In the genomic region with DNA sequence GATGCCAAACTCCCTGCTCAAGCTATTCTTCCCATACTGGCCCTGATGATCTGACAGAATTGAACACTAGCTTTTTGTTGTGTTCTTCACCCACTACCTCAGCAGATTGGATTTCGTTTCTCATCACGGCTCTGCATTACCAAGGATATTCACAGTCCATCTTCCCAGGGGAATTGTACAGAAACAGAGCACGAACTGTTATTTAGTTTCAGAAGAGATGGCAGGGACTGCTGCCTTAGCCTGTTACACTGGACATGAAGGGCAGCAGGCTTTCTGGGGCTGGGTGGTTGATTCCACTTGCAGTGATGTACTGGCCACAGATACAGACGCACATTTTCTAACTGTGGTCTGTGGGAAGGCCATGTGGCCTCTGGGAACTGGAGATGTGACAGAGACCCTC, we compare ENCODE assay signal across 9 cellular contexts.
DNase-seq lines count a peak whose midpoint lies in the region; ATAC-seq and TF ChIP-seq lines count a peak whose summit lies in the region.
"Had no signal": no experiment of that assay in that cellular context is flagged by ENCODE, and none has a peak within 500 bp of the region (broad histone marks: within the 10 kb centered on the region; RNA-seq: fewer than 3 reads in every experiment).

No MANE protein-coding gene starts in this region.

- WGBS in tibial nerve, 2 donors: 29 to 49% methylated on average over 4 of the region's 4 CpGs

- in situ Hi-C loops in astrocyte of the spinal cord (cut with HindIII; ENCODE audit: low sequenced_read_pairs): no loop called here

- H3K27me3 ChIP-seq in cardiac muscle cell (no peaks in the 10 kb centered on the region), tibial nerve (no peaks in the 10 kb centered on the region)

- DNase-seq in cardiac muscle cell (ENCODE audit: low read depth in 1 of 2, low spot score in 1 of 2) (no peak), Right ventricle myocardium superior (no peak), astrocyte of the spinal cord (ENCODE audit: low read depth, low spot score) (peak; percentile 30), mesothelial cell of epicardium (ENCODE audit: low spot score in 2 of 2, unreplicated experiment in 2 of 2) (no peak), tibial nerve (ENCODE audit: low spot score in 2 of 2) (no peak), amniotic stem cell (lab: John Stamatoyannopoulos, UW) (no peak), NK-92 (lab: John Stamatoyannopoulos, UW; ENCODE audit: unreplicated experiment) (no peak)
- DNase-seq: NCI-H1694 treated with DMSO at 0.1 percent for 48 hours had no signal

- H3K9me3 Mint-ChIP-seq in mesothelial cell of epicardium: no peaks in the 10 kb centered on the region

- no peak for TF ChIP-seq EP300 in tibial nerve (IDR thresholded peaks at IDR 0.05)

- H3K4me3 ChIP-seq in cardiac muscle cell (no peak overlapping the region), astrocyte of the spinal cord (ENCODE audit: low read depth, low read length) (no peak overlapping the region), tibial nerve (no peak overlapping the region)

- H3K36me3 Mint-ChIP-seq in mesothelial cell of epicardium: peaks cover 3% of the 10 kb centered on the region

- H3K4me1 ChIP-seq in cardiac muscle cell (ENCODE audit: low read depth) (peaks cover 94% of the 10 kb centered on the region), tibial nerve (peaks cover 0 to 81% (median 56%) of the 10 kb centered on the region in 4 donors)

- H3K27ac Mint-ChIP-seq in mesothelial cell of epicardium: peak overlapping the region; percentile 47

- H3K36me3 ChIP-seq in cardiac muscle cell: no peaks in the 10 kb centered on the region
- peaks cover 0 to 24% (median 0%) of the 10 kb centered on the region in 3 donors for H3K36me3 ChIP-seq in tibial nerve

- TF ChIP-seq CTCF in cardiac muscle cell (IDR thresholded peaks at IDR 0.05; ENCODE audit: low read depth, low read length) (no peak), astrocyte of the spinal cord (IDR thresholded peaks at IDR 0.05; ENCODE audit: low read depth, low read length) (no peak), mesothelial cell of epicardium (IDR thresholded peaks at IDR 0.05; ENCODE audit: unreplicated experiment) (no peak), tibial nerve (IDR thresholded peaks at IDR 0.05) (no peak)

- H3K9me3 ChIP-seq in cardiac muscle cell (ENCODE audit: low read depth) (no peaks in the 10 kb centered on the region), tibial nerve (no peaks in the 10 kb centered on the region)

- H3K4me1 Mint-ChIP-seq in mesothelial cell of epicardium: peaks cover 44% of the 10 kb centered on the region

- H3K27ac ChIP-seq in cardiac muscle cell: peak overlapping the region; percentile 100
- peak overlapping the region in 3 of 4 donors; percentile 28 to 72 (median 54) for H3K27ac ChIP-seq in tibial nerve

- ATAC-seq in Right ventricle myocardium superior (ENCODE audit: poor library complexity): no peak
- ATAC-seq in GM19351 (IDR thresholded peaks at IDR 0.05; ENCODE audit: unreplicated experiment): no peak

- TF ChIP-seq POLR2A in tibial nerve (IDR thresholded peaks at IDR 0.05): no peak

- H3K4me3 Mint-ChIP-seq in mesothelial cell of epicardium: no peak overlapping the region

- H3K27me3 Mint-ChIP-seq in mesothelial cell of epicardium (ENCODE audit: low read depth): no peaks in the 10 kb centered on the region

- intact Hi-C loops in Right ventricle myocardium superior (cut with DNase I): loop anchor here (10.0 kb wide), 1 partner anchor 345 kb away; no protein-coding TSS in a partner anchor
